1 cellular context compared by ENCODE assay signal in genomic region chr13:25170554-25171107, GRCh38.
TF ChIP-seq lines count a peak whose summit lies in the region.

No MANE protein-coding gene starts in this region.

TF ChIP-seq in HepG2, 621 proteins besides CTCF, POLR2A, EP300 and RAD21 (continued from another document):
- TF ChIP-seq ZNF512 (CRISPR knock-in tag; IDR thresholded peaks at IDR 0.05) (no peak), GLMP (CRISPR knock-in tag; IDR thresholded peaks at IDR 0.05; ENCODE audit: borderline replicate concordance) (no peak), ZNF138 (CRISPR knock-in tag; IDR thresholded peaks at IDR 0.05; ENCODE audit: low read depth) (no peak)
